29 cellular contexts compared by ENCODE assay signal in genomic region chr4:129676934-129677333, GRCh38.
"Had no signal": no experiment of that assay in that cellular context is flagged by ENCODE, and none has a peak within 500 bp of the region (broad histone marks: within the 10 kb centered on the region; RNA-seq: fewer than 3 reads in every experiment).

No MANE protein-coding gene starts in this region.

- H3K36me3 Mint-ChIP-seq: stimulated activated effector memory CD8-positive, alpha-beta T cell treated with anti-CD3 and anti-CD28 coated beads, Interleukin-12 subunit alpha, Interleukin-12 subunit beta, amount 100 ng/mL, for 72 hours; stimulated activated memory B cell treated with anti-CD40 and anti-IgM and Interleukin-4, amounts not matched to agents 10 μg/mL and 1 μg/mL and 100 μg/mL, for 72 hours; stimulated activated naive B cell treated with anti-CD40 and anti-IgM and Interleukin-4, amounts not matched to agents 10 μg/mL and 1 μg/mL and 100 μg/mL, for 72 hours; type B pancreatic cell had no signal

- H3K4me3 Mint-ChIP-seq: stimulated activated effector memory CD8-positive, alpha-beta T cell treated with anti-CD3 and anti-CD28 coated beads, Interleukin-12 subunit alpha, Interleukin-12 subunit beta, amount 100 ng/mL, for 72 hours; stimulated activated memory B cell treated with anti-CD40 and anti-IgM and Interleukin-4, amounts not matched to agents 10 μg/mL and 1 μg/mL and 100 μg/mL, for 72 hours; stimulated activated naive B cell treated with anti-CD40 and anti-IgM and Interleukin-4, amounts not matched to agents 10 μg/mL and 1 μg/mL and 100 μg/mL, for 72 hours; stimulated activated naive CD8-positive, alpha-beta T cell treated with anti-CD3 and anti-CD28 coated beads, Interleukin-15, amount 100 ng/mL, for 72 hours; stimulated activated naive CD8-positive, alpha-beta T cell treated with anti-CD3 and anti-CD28 coated beads, Interleukin-15, Interleukin-2, amounts not matched to agents 100 ng/mL and 50 ng/mL, for 24 hours; type B pancreatic cell had no signal

- H3K4me1 Mint-ChIP-seq: stimulated activated effector memory CD8-positive, alpha-beta T cell treated with anti-CD3 and anti-CD28 coated beads, Interleukin-12 subunit alpha, Interleukin-12 subunit beta, amount 100 ng/mL, for 72 hours; stimulated activated memory B cell treated with anti-CD40 and anti-IgM and Interleukin-4, amounts not matched to agents 10 μg/mL and 1 μg/mL and 100 μg/mL, for 72 hours; stimulated activated naive B cell treated with anti-CD40 and anti-IgM and Interleukin-4, amounts not matched to agents 10 μg/mL and 1 μg/mL and 100 μg/mL, for 72 hours; stimulated activated naive CD8-positive, alpha-beta T cell treated with anti-CD3 and anti-CD28 coated beads, Interleukin-15, amount 100 ng/mL, for 72 hours had no signal

- ATAC-seq: stimulated activated effector memory CD8-positive, alpha-beta T cell treated with anti-CD3 and anti-CD28 coated beads, Interleukin-12 subunit alpha, Interleukin-12 subunit beta, amount 100 ng/mL, for 72 hours; stimulated activated memory B cell treated with anti-CD40 and anti-IgM and Interleukin-4, amounts not matched to agents 10 μg/mL and 1 μg/mL and 100 μg/mL, for 72 hours; stimulated activated naive B cell treated with anti-CD40 and anti-IgM and Interleukin-4, amounts not matched to agents 10 μg/mL and 1 μg/mL and 100 μg/mL, for 72 hours; stimulated activated naive CD8-positive, alpha-beta T cell treated with anti-CD3 and anti-CD28 coated beads, Interleukin-15, amount 100 ng/mL, for 72 hours; stimulated activated naive CD8-positive, alpha-beta T cell treated with anti-CD3 and anti-CD28 coated beads, Interleukin-15, Interleukin-2, amounts not matched to agents 100 U/mL and 50 U/mL, for 24 hours; upper lobe of right lung had no signal

- H3K4me1 ChIP-seq: stomach, suprapubic skin, testis, thyroid gland, tibial artery, tibial nerve, transverse colon, upper lobe of left lung, upper lobe of right lung, uterus, vagina had no signal

- FAIRE-seq: urothelium cell line had no signal

- DNase-seq: stimulated activated CD4-positive, alpha-beta T cell treated with anti-CD3 and anti-CD28 coated beads, Interleukin-2, amount 100 ng/mL, for 48 hours; stimulated activated CD4-positive, alpha-beta T cell treated with anti-CD3 and anti-CD28 coated beads, Interleukin-4, amount 100 ng/mL, for 1 hour; stimulated activated CD4-positive, alpha-beta T cell treated with anti-CD3 and anti-CD28 coated beads, Interleukin-4, amount 100 ng/mL, for 24 hours; stimulated activated CD4-positive, alpha-beta T cell treated with anti-CD3 and anti-CD28 coated beads, Interleukin-4, amount 100 ng/mL, for 4 hours; stimulated activated CD8-positive, alpha-beta memory T cell treated with anti-CD3 and anti-CD28 coated beads, Interleukin-4, amount 100 ng/mL, for 48 hours; stimulated activated naive B cell treated with anti-CD40 and anti-IgM and Interleukin-4, amounts not matched to agents 10 μg/mL and 1 μg/mL and 100 μg/mL, for 72 hours; stimulated activated naive CD4-positive, alpha-beta T cell; stimulated activated naive CD4-positive, alpha-beta T cell treated with Interleukin-2 at 50 U/mL for 16 hours; stimulated activated naive CD8-positive, alpha-beta T cell treated with anti-CD3 and anti-CD28 coated beads, Interleukin-15, amount 100 ng/mL, for 72 hours; stimulated activated naive CD8-positive, alpha-beta T cell treated with anti-CD3 and anti-CD28 coated beads, Interleukin-15, Interleukin-2, amounts not matched to agents 100 U/mL and 50 U/mL, for 24 hours; stomach; substantia nigra; testis; thyroid gland; tibial artery; transverse colon; trophoblast cell; upper lobe of left lung; upper lobe of right lung; uterus had no signal

- H3K9me3 ChIP-seq: suprapubic skin, testis, thoracic aorta, thyroid gland, tibial artery, transverse colon, upper lobe of right lung, uterus, vagina had no signal

- H3K27ac ChIP-seq: stomach, suprapubic skin, testis, thoracic aorta, thyroid gland, tibial artery, tibial nerve, transverse colon, upper lobe of left lung, upper lobe of right lung, uterus, vagina had no signal

- H3K4me3 ChIP-seq: stomach, suprapubic skin, testis, thoracic aorta, thyroid gland, tibial artery, tibial nerve, transverse colon, upper lobe of left lung, upper lobe of right lung, uterus, vagina had no signal

- H3K27ac Mint-ChIP-seq: stimulated activated effector memory CD8-positive, alpha-beta T cell treated with anti-CD3 and anti-CD28 coated beads, Interleukin-12 subunit alpha, Interleukin-12 subunit beta, amount 100 ng/mL, for 72 hours; stimulated activated memory B cell treated with anti-CD40 and anti-IgM and Interleukin-4, amounts not matched to agents 10 μg/mL and 1 μg/mL and 100 μg/mL, for 72 hours; stimulated activated naive B cell treated with anti-CD40 and anti-IgM and Interleukin-4, amounts not matched to agents 10 μg/mL and 1 μg/mL and 100 μg/mL, for 72 hours; stimulated activated naive CD8-positive, alpha-beta T cell treated with anti-CD3 and anti-CD28 coated beads, Interleukin-15, amount 100 ng/mL, for 72 hours; stimulated activated naive CD8-positive, alpha-beta T cell treated with anti-CD3 and anti-CD28 coated beads, Interleukin-15, Interleukin-2, amounts not matched to agents 100 ng/mL and 50 ng/mL, for 24 hours; type B pancreatic cell had no signal

- H3K36me3 ChIP-seq: stomach, suprapubic skin, thoracic aorta, thyroid gland, tibial artery, tibial nerve, transverse colon, upper lobe of left lung, upper lobe of right lung, uterus, vagina had no signal

- H3K9me3 Mint-ChIP-seq: stimulated activated naive CD8-positive, alpha-beta T cell treated with anti-CD3 and anti-CD28 coated beads, Interleukin-15, Interleukin-2, amounts not matched to agents 100 ng/mL and 50 ng/mL, for 24 hours had no signal

- H3K27me3 Mint-ChIP-seq: stimulated activated memory B cell treated with anti-CD40 and anti-IgM and Interleukin-4, amounts not matched to agents 10 μg/mL and 1 μg/mL and 100 μg/mL, for 72 hours; stimulated activated naive B cell treated with anti-CD40 and anti-IgM and Interleukin-4, amounts not matched to agents 10 μg/mL and 1 μg/mL and 100 μg/mL, for 72 hours; stimulated activated naive CD8-positive, alpha-beta T cell treated with anti-CD3 and anti-CD28 coated beads, Interleukin-15, amount 100 ng/mL, for 72 hours; stimulated activated naive CD8-positive, alpha-beta T cell treated with anti-CD3 and anti-CD28 coated beads, Interleukin-15, Interleukin-2, amounts not matched to agents 100 ng/mL and 50 ng/mL, for 24 hours; type B pancreatic cell had no signal
